Comparison of ENCODE assay signal across 8 cellular contexts in genomic region chr2:162344617-162344950, GRCh38. TPM values are rescaled to one million over a fixed set of nuclear protein-coding genes. Genes with fewer than 3 reads are reported as not detected.
DNase-seq lines count a peak whose midpoint lies in the region; ATAC-seq lines count a peak whose summit lies in the region.

No MANE protein-coding gene starts in this region.

- peaks cover 12% of the 10 kb centered on the region for H3K4me1 Mint-ChIP-seq in activated naive CD4-positive, alpha-beta T cell treated with anti-CD3 and anti-CD28 coated beads for 36 hours (ENCODE audit: low read depth)
- peaks cover 16% of the 10 kb centered on the region for H3K4me1 Mint-ChIP-seq in activated T-helper 1 cell treated with anti-CD3 and anti-CD28 coated beads, Interleukin-12 subunit alpha, Interleukin-12 subunit beta, Interleukin-2, Interleukin-4 antibody, amounts not matched to agents 30 ng/mL and 10 ng/mL and 1 ng/mL, durations not matched to agents 14 hours and 24 hours and 36 hours (ENCODE audit: low read depth)
- H3K4me1 Mint-ChIP-seq in stimulated activated naive CD8-positive, alpha-beta T cell treated with anti-CD3 and anti-CD28 coated beads, Interleukin-15, amount 100 ng/mL, for 72 hours: peaks cover 11% of the 10 kb centered on the region

- peak overlapping the region; percentile 87 for H3K4me3 Mint-ChIP-seq in activated naive CD4-positive, alpha-beta T cell treated with anti-CD3 and anti-CD28 coated beads for 36 hours
- H3K4me3 Mint-ChIP-seq in activated T-helper 1 cell treated with anti-CD3 and anti-CD28 coated beads, Interleukin-12 subunit alpha, Interleukin-12 subunit beta, Interleukin-2, Interleukin-4 antibody, amounts not matched to agents 30 ng/mL and 10 ng/mL and 1 ng/mL, durations not matched to agents 14 hours and 24 hours and 36 hours: peak overlapping the region; percentile 94
- peak overlapping the region; percentile 89 for H3K4me3 Mint-ChIP-seq in stimulated activated naive CD8-positive, alpha-beta T cell treated with anti-CD3 and anti-CD28 coated beads, Interleukin-15, amount 100 ng/mL, for 72 hours

- CTCF ChIA-PET in activated naive CD4-positive, alpha-beta T cell treated with anti-CD3 and anti-CD28 coated beads for 36 hours (lab: Charles Lee): interaction anchor here (1.1 to 1.7 kb wide), 4 partner anchors 10 to 47 kb away, joined by 3 to 6 read pairs (median 4); partner anchors contain the start of gene IFIH1

- no peaks in the 10 kb centered on the region for H3K9me3 Mint-ChIP-seq in activated naive CD4-positive, alpha-beta T cell treated with anti-CD3 and anti-CD28 coated beads for 36 hours
- no peaks in the 10 kb centered on the region for H3K9me3 Mint-ChIP-seq in activated T-helper 1 cell treated with anti-CD3 and anti-CD28 coated beads, Interleukin-12 subunit alpha, Interleukin-12 subunit beta, Interleukin-2, Interleukin-4 antibody, amounts not matched to agents 30 ng/mL and 10 ng/mL and 1 ng/mL, durations not matched to agents 14 hours and 24 hours and 36 hours
- H3K9me3 Mint-ChIP-seq in stimulated activated naive CD8-positive, alpha-beta T cell treated with anti-CD3 and anti-CD28 coated beads, Interleukin-15, amount 100 ng/mL, for 72 hours: no peaks in the 10 kb centered on the region

- peak overlapping the region; percentile 87 for H3K4me3 ChIP-seq in iPS-18c (ENCODE audit: insufficient read depth, low read depth, low read length)

- DNase-seq in activated naive CD4-positive, alpha-beta T cell treated with anti-CD3 and anti-CD28 coated beads for 36 hours: no peak
- DNase-seq in activated naive CD4-positive, alpha-beta T cell (lab: John Stamatoyannopoulos, UW): no peak
- no peak for DNase-seq in activated T-helper 1 cell treated with anti-CD3 and anti-CD28 coated beads, Interleukin-12 subunit alpha, Interleukin-12 subunit beta, Interleukin-2, Interleukin-4 antibody, amounts not matched to agents 30 ng/mL and 10 ng/mL and 1 ng/mL, durations not matched to agents 14 hours and 24 hours and 36 hours (ENCODE audit: low spot score)
- peak; percentile 14 to 15 for DNase-seq in stimulated activated naive CD8-positive, alpha-beta T cell treated with anti-CD3 and anti-CD28 coated beads, Interleukin-15, amount 100 ng/mL, for 72 hours
- no peak for DNase-seq in SHP77 (lab: John Stamatoyannopoulos, UW)

- no peaks in the 10 kb centered on the region for H3K27me3 Mint-ChIP-seq in activated naive CD4-positive, alpha-beta T cell treated with anti-CD3 and anti-CD28 coated beads for 36 hours (ENCODE audit: low read depth)
- H3K27me3 Mint-ChIP-seq in activated T-helper 1 cell treated with anti-CD3 and anti-CD28 coated beads, Interleukin-12 subunit alpha, Interleukin-12 subunit beta, Interleukin-2, Interleukin-4 antibody, amounts not matched to agents 30 ng/mL and 10 ng/mL and 1 ng/mL, durations not matched to agents 14 hours and 24 hours and 36 hours (ENCODE audit: insufficient read depth): peaks cover 19% of the 10 kb centered on the region
- no peaks in the 10 kb centered on the region for H3K27me3 Mint-ChIP-seq in stimulated activated naive CD8-positive, alpha-beta T cell treated with anti-CD3 and anti-CD28 coated beads, Interleukin-15, amount 100 ng/mL, for 72 hours

- intact Hi-C loops in activated naive CD4-positive, alpha-beta T cell treated with anti-CD3 and anti-CD28 coated beads for 36 hours (cut with micrococcal nuclease): loop anchor here (1.0 to 10.0 kb wide), 3 partner anchors 26 to 1037 kb away; partner anchors contain the start of genes IFIH1 and PSMD14
- intact Hi-C loops in activated T-helper 1 cell treated with anti-CD3 and anti-CD28 coated beads, Interleukin-12 subunit alpha, Interleukin-12 subunit beta, Interleukin-2, Interleukin-4 antibody, amounts not matched to agents 30 ng/mL and 10 ng/mL and 1 ng/mL, durations not matched to agents 14 hours and 24 hours and 36 hours (cut with micrococcal nuclease): loop anchor here (1.0 to 5.0 kb wide), 2 partner anchors 26 to 42 kb away; partner anchors contain the start of gene IFIH1

- no peaks in the 10 kb centered on the region for H3K9me3 ChIP-seq in iPS-18c (ENCODE audit: control insufficient read depth, insufficient read depth, low read length)

- no peak for ATAC-seq in stimulated activated naive CD8-positive, alpha-beta T cell treated with anti-CD3 and anti-CD28 coated beads, Interleukin-15, amount 100 ng/mL, for 72 hours
- ATAC-seq in HG03520 (IDR thresholded peaks at IDR 0.05; ENCODE audit: unreplicated experiment) (no peak), HG02571 (IDR thresholded peaks at IDR 0.05; ENCODE audit: unreplicated experiment) (no peak)

- no peaks in the 10 kb centered on the region for H3K36me3 Mint-ChIP-seq in activated naive CD4-positive, alpha-beta T cell treated with anti-CD3 and anti-CD28 coated beads for 36 hours (ENCODE audit: low read depth)
- no peaks in the 10 kb centered on the region for H3K36me3 Mint-ChIP-seq in activated T-helper 1 cell treated with anti-CD3 and anti-CD28 coated beads, Interleukin-12 subunit alpha, Interleukin-12 subunit beta, Interleukin-2, Interleukin-4 antibody, amounts not matched to agents 30 ng/mL and 10 ng/mL and 1 ng/mL, durations not matched to agents 14 hours and 24 hours and 36 hours (ENCODE audit: low read depth)

- peak overlapping the region; percentile 56 for H3K27ac Mint-ChIP-seq in activated naive CD4-positive, alpha-beta T cell treated with anti-CD3 and anti-CD28 coated beads for 36 hours
- H3K27ac Mint-ChIP-seq in activated T-helper 1 cell treated with anti-CD3 and anti-CD28 coated beads, Interleukin-12 subunit alpha, Interleukin-12 subunit beta, Interleukin-2, Interleukin-4 antibody, amounts not matched to agents 30 ng/mL and 10 ng/mL and 1 ng/mL, durations not matched to agents 14 hours and 24 hours and 36 hours: peak overlapping the region; percentile 77
- peak overlapping the region in 1 of 2 donors; percentile 30 for H3K27ac Mint-ChIP-seq in stimulated activated naive CD8-positive, alpha-beta T cell treated with anti-CD3 and anti-CD28 coated beads, Interleukin-15, amount 100 ng/mL, for 72 hours

RNA-seq across cellular contexts. Expression of gene GCA, which starts 0.7 kb away (rescaled TPM):
- total RNA-seq in activated naive CD4-positive, alpha-beta T cell treated with anti-CD3 and anti-CD28 coated beads for 36 hours: 10 to 100 TPM; 36.7 to 40.2 TPM
- total RNA-seq in activated T-helper 1 cell treated with anti-CD3 and anti-CD28 coated beads, Interleukin-12 subunit alpha, Interleukin-12 subunit beta, Interleukin-2, Interleukin-4 antibody, amounts not matched to agents 30 ng/mL and 10 ng/mL and 1 ng/mL, durations not matched to agents 14 hours and 24 hours and 36 hours: 14.5 and 14.9 TPM in 2 replicates

RNA-seq across cellular contexts. Expression of gene IFIH1, which starts 26.1 kb away (rescaled TPM):
- total RNA-seq in activated naive CD4-positive, alpha-beta T cell treated with anti-CD3 and anti-CD28 coated beads for 36 hours: 10 to 100 TPM; 33.8 to 34.6 TPM
- total RNA-seq in activated T-helper 1 cell treated with anti-CD3 and anti-CD28 coated beads, Interleukin-12 subunit alpha, Interleukin-12 subunit beta, Interleukin-2, Interleukin-4 antibody, amounts not matched to agents 30 ng/mL and 10 ng/mL and 1 ng/mL, durations not matched to agents 14 hours and 24 hours and 36 hours: 27.9 TPM in 2 replicates

Comparison
In these comparisons a context has a peak if more than half of its experiments do, and no peak if none do; other contexts are left out.
1. DNase-seq: peak in stimulated activated naive CD8-positive, alpha-beta T cell treated with anti-CD3 and anti-CD28 coated beads, Interleukin-15, amount 100 ng/mL, for 72 hours (2 of 2); none in activated naive CD4-positive, alpha-beta T cell treated with anti-CD3 and anti-CD28 coated beads for 36 hours (single experiment), activated naive CD4-positive, alpha-beta T cell (0 of 4), activated T-helper 1 cell treated with anti-CD3 and anti-CD28 coated beads, Interleukin-12 subunit alpha, Interleukin-12 subunit beta, Interleukin-2, Interleukin-4 antibody, amounts not matched to agents 30 ng/mL and 10 ng/mL and 1 ng/mL, durations not matched to agents 14 hours and 24 hours and 36 hours (single experiment) and SHP77 (0 of 2).
2. Peak in every context shown above with its lines, with median percentiles within 50 percentile points of each other: H3K4me3 Mint-ChIP-seq.